ENCODE assay signal across 8 cellular contexts in genomic region chr11:32090774-32091370, GRCh38. TPM values are rescaled to one million over a fixed set of nuclear protein-coding genes. Genes with fewer than 3 reads are reported as not detected.
DNase-seq lines count a peak whose midpoint lies in the region; ATAC-seq and TF ChIP-seq lines count a peak whose summit lies in the region.

RCN1 (plus strand) TSS chr11:32091074; CDS start chr11:32091197, 123 bp downstream.

- intact Hi-C loops in adrenal gland (cut with DNase I) (no loop called here), heart left ventricle (cut with DNase I) (loop anchor here in 1 of 10 donors (5.0 kb wide), 1 partner anchor 61 kb away; no protein-coding TSS in a partner anchor), aorta (cut with DNase I) (no loop called here)

- H2BK120ac ChIP-seq in trophoblast cell (ENCODE audit: insufficient read depth, low read length, poor library complexity): peak within 1 kb of the TSS; percentile 100

- H3K14ac ChIP-seq in trophoblast cell (ENCODE audit: low read length): peak within 1 kb of the TSS; percentile 100

- H2BK12ac ChIP-seq in trophoblast cell (ENCODE audit: low read length): peak within 1 kb of the TSS; percentile 88

- 0 to 1% (median 0%) methylated on average over 9 to 63 of the region's 69 CpGs for WGBS in adrenal gland, 4 donors
- 0% methylated on average over 1 to 66 of the region's 69 CpGs for WGBS in heart left ventricle, 4 donors
- no CpG with 5 or more reads among the region's 69 CpGs for WGBS in trophoblast cell (ENCODE audit: extremely low coverage, insufficient coverage, insufficient read length)
- whole genome bisulfite sequencing in aorta, 2 donors: 0% methylated on average over 35 to 69 of the region's 69 CpGs

- H3K9ac ChIP-seq in SK-N-MC (ENCODE audit: insufficient read length): peak within 1 kb of the TSS; percentile 94
- H3K9ac ChIP-seq in trophoblast cell (ENCODE audit: low read length): peak within 1 kb of the TSS; percentile 94

- no peak within 1 kb of the TSS for H3K23ac ChIP-seq in trophoblast cell (ENCODE audit: low read length)

- H3K9me3 ChIP-seq in SK-N-MC (ENCODE audit: low read depth, low read length): no peaks in the 10 kb centered on the region
- H3K9me3 ChIP-seq in adrenal gland (replicated peaks in 1 of 3): no peaks in the 10 kb centered on the region
- no peaks in the 10 kb centered on the region for H3K9me3 ChIP-seq in heart left ventricle
- H3K9me3 ChIP-seq in trophoblast cell (ENCODE audit: insufficient read depth, low read depth, low read length): no peaks in the 10 kb centered on the region
- H3K9me3 ChIP-seq in aorta (ENCODE audit: control insufficient read depth, low read length): peaks cover 1% of the 10 kb centered on the region

- DNase-seq in DMS153 (lab: John Stamatoyannopoulos, UW): peak; percentile 19
- peak; percentile 82 for DNase-seq in HT1080 (ENCODE audit: low read depth)
- no peak for DNase-seq in SK-N-MC (ENCODE audit: low read depth, low spot score)
- DNase-seq in adrenal gland: peak; percentile 54 to 69 (median 62)
- DNase-seq in heart left ventricle: peak; percentile 78 to 86 (median 79)
- DNase-seq in trophoblast cell: peak; percentile 74 to 85
- peak; percentile 80 to 88 for DNase-seq in aorta

- peak within 1 kb of the TSS; percentile 99 for H2AK5ac ChIP-seq in trophoblast cell (ENCODE audit: low read length)

- peak within 1 kb of the TSS; percentile 99 for H2BK5ac ChIP-seq in trophoblast cell (ENCODE audit: low read depth, low read length, poor library complexity)

- peak; percentile 50 for ATAC-seq in GM21381 (IDR thresholded peaks at IDR 0.05; ENCODE audit: unreplicated experiment)
- peak; percentile 76 to 93 (median 88) for ATAC-seq in heart left ventricle
- ATAC-seq in aorta (ENCODE audit: low FRiP score): peak; percentile 86

- peak within 1 kb of the TSS; percentile 99 for H3K4ac ChIP-seq in trophoblast cell (ENCODE audit: low read depth, low read length)

- peak within 1 kb of the TSS; percentile 100 for H4K91ac ChIP-seq in trophoblast cell (ENCODE audit: low read depth, low read length)

- H3K27ac ChIP-seq in SK-N-MC (peak within 1 kb of the TSS; percentile 61; the same call in 1 of the 2 replicates), adrenal gland (peak within 1 kb of the TSS; percentile 42 to 94 (median 78)), heart left ventricle (peak within 1 kb of the TSS; percentile 39 to 94 (median 88)), trophoblast cell (ENCODE audit: low read depth, low read length) (peak within 1 kb of the TSS; percentile 98), aorta (ENCODE audit: low read depth in 1 of 2, low read length in 2 of 2) (peak within 1 kb of the TSS in 1 of 2 donors; percentile 69)

- H3K4me3 ChIP-seq in SK-N-MC (peak within 1 kb of the TSS; percentile 90), adrenal gland (peak within 1 kb of the TSS; percentile 27 to 90 (median 74)), heart left ventricle (peak within 1 kb of the TSS; percentile 52 to 94 (median 79)), trophoblast cell (ENCODE audit: low read depth, low read length) (peak within 1 kb of the TSS; percentile 88), aorta (ENCODE audit: low read length in 2 of 2) (peak within 1 kb of the TSS; percentile 64 to 82)

- peak within 1 kb of the TSS; percentile 99 for H3K18ac ChIP-seq in trophoblast cell (ENCODE audit: low read length)

- no peaks in the 10 kb centered on the region for H3K27me3 ChIP-seq in adrenal gland
- no peaks in the 10 kb centered on the region for H3K27me3 ChIP-seq in heart left ventricle
- no peaks in the 10 kb centered on the region for H3K27me3 ChIP-seq in trophoblast cell (ENCODE audit: insufficient read depth, low read length)
- H3K27me3 ChIP-seq in aorta (ENCODE audit: control insufficient read depth in 1 of 2, insufficient read depth in 2 of 2, low read length in 1 of 2): no peaks in the 10 kb centered on the region

- TF ChIP-seq POLR2A in adrenal gland (IDR thresholded peaks at IDR 0.05): peak; percentile 49 to 77
- peak in 1 of 2 donors; percentile 51 for TF ChIP-seq POLR2A in heart left ventricle (IDR thresholded peaks at IDR 0.05)

- peaks cover 29% of the 10 kb centered on the region for H3K79me2 ChIP-seq in trophoblast cell (ENCODE audit: control insufficient read depth, insufficient read depth, low read length, poor library complexity)

- H3K79me1 ChIP-seq in trophoblast cell (ENCODE audit: low read length): peaks cover 25% of the 10 kb centered on the region

- TF ChIP-seq CTCF in adrenal gland (IDR thresholded peaks at IDR 0.05) (no peak), heart left ventricle (IDR thresholded peaks at IDR 0.05) (no peak)

- H4K12ac ChIP-seq in trophoblast cell (ENCODE audit: low read depth, low read length): peak within 1 kb of the TSS; percentile 99

- peak within 1 kb of the TSS; percentile 98 for H4K8ac ChIP-seq in trophoblast cell (ENCODE audit: low read depth, low read length)

- H3K36me3 ChIP-seq in SK-N-MC (ENCODE audit: insufficient read depth, low read length): peaks cover 5% of the 10 kb centered on the region; the same call in 1 of the 2 replicates
- no peaks in the 10 kb centered on the region for H3K36me3 ChIP-seq in adrenal gland (replicated peaks in 1 of 2)
- no peaks in the 10 kb centered on the region for H3K36me3 ChIP-seq in heart left ventricle
- H3K36me3 ChIP-seq in trophoblast cell (ENCODE audit: control insufficient read depth in 1 of 2, insufficient read depth in 2 of 2, low read length in 2 of 2): peaks cover 0 to 1% of the 10 kb centered on the region in 2 experiments
- H3K36me3 ChIP-seq in aorta (ENCODE audit: control insufficient read depth in 1 of 2, insufficient read depth in 2 of 2, low read length in 1 of 2): no peaks in the 10 kb centered on the region

- peak within 1 kb of the TSS; percentile 81 for H3K4me2 ChIP-seq in trophoblast cell (ENCODE audit: low read length)

- peaks cover 14 to 25% of the 10 kb centered on the region in 2 donors for H3K4me1 ChIP-seq in adrenal gland (replicated peaks in 1 of 2)
- peaks cover 0 to 59% (median 35%) of the 10 kb centered on the region in 12 donors for H3K4me1 ChIP-seq in heart left ventricle
- H3K4me1 ChIP-seq in trophoblast cell (ENCODE audit: control insufficient read depth in 1 of 2, insufficient read depth in 2 of 2, low read length in 2 of 2): peaks cover 21 to 22% of the 10 kb centered on the region in 2 experiments
- H3K4me1 ChIP-seq in aorta (ENCODE audit: control insufficient read depth in 1 of 2, insufficient read depth in 2 of 2, low read length in 2 of 2): peaks cover 0 to 5% of the 10 kb centered on the region in 2 donors

- H2AFZ ChIP-seq in trophoblast cell (ENCODE audit: insufficient read depth, low read length, poor library complexity): peak within 1 kb of the TSS; percentile 96

RNA-seq across cellular contexts. Expression of gene RCN1, which starts in this region (rescaled TPM):
- 156 and 186 TPM in 2 replicates for total RNA-seq in HT1080 (2014; rRNA removed; shearing (Covaris generic))
- 183 and 214 TPM in 2 replicates for polyA plus RNA-seq in HT1080 (2015; cell fraction: cytosol; rRNA removed)
- 188 and 195 TPM in 2 replicates for polyA plus RNA-seq in HT1080 (2015; cell fraction: nucleus; rRNA removed)
- total RNA-seq in adrenal gland: 100 to 1,000 TPM in 2 of 8 donors, 10 to 100 TPM in 6; 56.1 to 116 (median 83.3) TPM
- 100 to 1,000 TPM in 1 of 3 donors, 10 to 100 TPM in 2; 73.8 to 142 (median 81.9) TPM for polyA plus RNA-seq in adrenal gland
- 10 to 100 TPM; 14.4 to 76.5 (median 25.3) TPM for total RNA-seq in heart left ventricle
- 10 to 100 TPM; 23.1 to 31.9 TPM for polyA plus RNA-seq in heart left ventricle
- polyA plus RNA-seq in trophoblast cell (2013): 277 and 283 TPM in 2 replicates
- 100 to 1,000 TPM in 1 of 2 donors, 10 to 100 TPM in 1; 78.9 to 105 TPM for total RNA-seq in aorta
- polyA plus RNA-seq in aorta: 100 to 1,000 TPM in 1 of 2 donors, 10 to 100 TPM in 1; 55.8 to 125 TPM
